Comparison of ENCODE assay signal across 8 cellular contexts in genomic region chr2:160388464-160389263, GRCh38.
DNase-seq lines count a peak whose midpoint lies in the region; ATAC-seq and TF ChIP-seq lines count a peak whose summit lies in the region.

No MANE protein-coding gene starts in this region.

- TF ChIP-seq CTCF in AG04450 (IDR thresholded peaks at IDR 0.05; ENCODE audit: low read depth, low read length), result no peak

- ATAC-seq in HG03571 (IDR thresholded peaks at IDR 0.05; ENCODE audit: unreplicated experiment) (peak; percentile 66), left cardiac atrium (peak; percentile 53 to 55), HG02938 (IDR thresholded peaks at IDR 0.05; ENCODE audit: unreplicated experiment) (no peak)

- CTCF ChIA-PET in AG04450 (lab: Charles Lee), result interaction anchor here (0.7 to 1.7 kb wide), 4 partner anchors 40 to 606 kb away, joined by 3 to 7 read pairs (median 5); no protein-coding TSS in a partner anchor

- no peak overlapping the region for H3K4me3 ChIP-seq in AG04450 (ENCODE audit: low read depth, low read length)

- no peaks in the 10 kb centered on the region for H3K27me3 ChIP-seq in AG04450 (ENCODE audit: control insufficient read depth, insufficient read depth, low read length)

- no peaks in the 10 kb centered on the region for H3K9me3 ChIP-seq in AG04450 (ENCODE audit: control insufficient read depth, insufficient read depth, low read length)

- DNase-seq in AG04450 (ENCODE audit: low read depth, low spot score), result no peak
- peak; percentile 51 to 58 for DNase-seq in activated T-cell treated with anti-CD3 and anti-CD28 coated beads, Interleukin-2, amount 50 U/mL, for 48 hours
- peak; percentile 65 for DNase-seq in left cardiac atrium
- peak; percentile 41 for DNase-seq in stimulated activated CD4-positive, alpha-beta T cell treated with anti-CD3 and anti-CD28 coated beads, Interleukin-4, amount 100 ng/mL, for 24 hours
- no peak for DNase-seq in NCI-H1092 (lab: John Stamatoyannopoulos, UW)
- DNase-seq in cerebellar nuclear complex (lab: John Stamatoyannopoulos, UW), result no peak

- intact Hi-C loops in left cardiac atrium (cut with DNase I), result no loop called here

- H3K27ac ChIP-seq in AG04450 (ENCODE audit: low read depth, low read length), result peak overlapping the region; percentile 92

- POLR2A ChIA-PET in AG04450 (lab: Yijun Ruan, JAX), result interaction anchor here (1.2 to 1.4 kb wide), 2 partner anchors 15 to 21 kb away, joined by 3 read pairs; no protein-coding TSS in a partner anchor

Comparison
In these comparisons a context has a peak if more than half of its experiments do, and no peak if none do; other contexts are left out.
1. DNase-seq: peak in activated T-cell treated with anti-CD3 and anti-CD28 coated beads, Interleukin-2, amount 50 U/mL, for 48 hours (2 of 2), left cardiac atrium (single experiment) and stimulated activated CD4-positive, alpha-beta T cell treated with anti-CD3 and anti-CD28 coated beads, Interleukin-4, amount 100 ng/mL, for 24 hours (single experiment); none in AG04450 (single experiment), NCI-H1092 (single experiment) and cerebellar nuclear complex (0 of 2).